In the genomic region with DNA sequence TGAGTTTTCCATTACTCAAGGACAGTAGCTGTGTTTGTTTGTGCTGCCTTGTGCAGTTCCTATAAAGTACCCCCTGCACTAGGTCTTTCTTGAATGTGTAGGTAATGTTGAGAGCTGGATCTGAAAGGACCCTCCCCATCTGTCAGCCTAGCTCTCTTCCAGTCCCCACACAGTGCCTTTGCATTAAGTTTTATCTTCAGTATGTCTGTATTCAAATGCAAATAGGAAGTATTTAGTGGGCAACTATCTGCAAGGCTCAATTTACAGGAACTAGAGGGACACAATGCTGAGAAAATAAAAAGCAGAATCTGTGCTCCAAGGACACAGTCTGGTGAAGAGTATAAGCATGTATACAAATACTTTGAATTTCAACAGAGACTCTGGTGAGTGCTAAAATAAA, we compare ENCODE assay signal across 28 cellular contexts.
"Had no signal": no experiment of that assay in that cellular context is flagged by ENCODE, and none has a peak within 500 bp of the region (broad histone marks: within the 10 kb centered on the region; RNA-seq: fewer than 3 reads in every experiment).

No MANE protein-coding gene starts in this region.

- H3K4me2 ChIP-seq: hepatocyte, smooth muscle cell had no signal

- H3K4me1 Mint-ChIP-seq: natural killer cell had no signal

- H3K79me2 ChIP-seq: hepatocyte, parathyroid adenoma had no signal

- H3K27me3 Mint-ChIP-seq: progenitor cell of endocrine pancreas had no signal

- H3K36me3 Mint-ChIP-seq: natural killer cell had no signal

- H3K4me1 ChIP-seq: esophagus muscularis mucosa, foreskin keratinocyte, gastroesophageal sphincter, heart left ventricle, lower lobe of right lung, parathyroid adenoma, right atrium auricular region, stomach, vagina had no signal

- H2AFZ ChIP-seq: hepatocyte, parathyroid adenoma had no signal

- H3K4me3 ChIP-seq: coronary artery, esophagus muscularis mucosa, gastroesophageal sphincter, heart left ventricle, hepatocyte, lower lobe of right lung, right atrium auricular region, smooth muscle cell, stomach, thyroid gland, vagina had no signal

- H3K4me3 Mint-ChIP-seq: natural killer cell had no signal

- H3K36me3 ChIP-seq: esophagus muscularis mucosa, gastroesophageal sphincter, heart left ventricle, lower lobe of right lung, neutrophil, right atrium auricular region, stomach, thyroid gland, vagina had no signal

- H3K27me3 ChIP-seq: esophagus muscularis mucosa, foreskin keratinocyte, gastroesophageal sphincter, heart left ventricle, hepatocyte, neutrophil, right atrium auricular region, stomach, thyroid gland, vagina had no signal

- H3K27ac Mint-ChIP-seq: natural killer cell, progenitor cell of endocrine pancreas had no signal

- H3K9ac ChIP-seq: parathyroid adenoma had no signal

- FAIRE-seq: endothelial cell of umbilical vein, keratinocyte had no signal

- H3K27ac ChIP-seq: coronary artery, esophagus muscularis mucosa, foreskin keratinocyte, gastroesophageal sphincter, heart left ventricle, hepatocyte, lower lobe of right lung, neutrophil, parathyroid adenoma, right atrium auricular region, stomach, thyroid gland, vagina had no signal

- DNase-seq: dermis blood vessel endothelial cell; effector memory CD4-positive, alpha-beta T cell; foreskin keratinocyte; heart left ventricle; left ventricle myocardium superior; lower lobe of right lung; natural killer cell; stimulated activated CD4-positive, alpha-beta T cell treated with anti-CD3 and anti-CD28 coated beads, Interleukin-12 subunit alpha, Interleukin-12 subunit beta, amount 100 ng/mL, for 4 hours; stimulated activated CD4-positive, alpha-beta T cell treated with anti-CD3 and anti-CD28 coated beads, Interleukin-1b, Interleukin-23, amount 100 ng/mL, for 48 hours; stimulated activated CD4-positive, alpha-beta T cell treated with anti-CD3 and anti-CD28 coated beads, Interleukin-4, amount 100 ng/mL, for 1 hour; stimulated activated CD8-positive, alpha-beta memory T cell treated with anti-CD3 and anti-CD28 coated beads, Interleukin-4, amount 100 ng/mL, for 48 hours; stimulated activated naive CD4-positive, alpha-beta T cell treated with Interleukin-2 at 50 U/mL for 16 hours; stomach; thyroid gland; trophoblast cell had no signal

- ATAC-seq: foreskin keratinocyte, gastroesophageal sphincter, heart left ventricle, left ventricle myocardium superior, lower lobe of right lung, natural killer cell, sciatic nerve had no signal

- H3K9me3 ChIP-seq: esophagus muscularis mucosa, gastroesophageal sphincter, heart left ventricle, lower lobe of right lung, neutrophil, right atrium auricular region, stomach, thyroid gland, vagina had no signal
